ENCODE assay signal across 17 cellular contexts in the genomic region with DNA sequence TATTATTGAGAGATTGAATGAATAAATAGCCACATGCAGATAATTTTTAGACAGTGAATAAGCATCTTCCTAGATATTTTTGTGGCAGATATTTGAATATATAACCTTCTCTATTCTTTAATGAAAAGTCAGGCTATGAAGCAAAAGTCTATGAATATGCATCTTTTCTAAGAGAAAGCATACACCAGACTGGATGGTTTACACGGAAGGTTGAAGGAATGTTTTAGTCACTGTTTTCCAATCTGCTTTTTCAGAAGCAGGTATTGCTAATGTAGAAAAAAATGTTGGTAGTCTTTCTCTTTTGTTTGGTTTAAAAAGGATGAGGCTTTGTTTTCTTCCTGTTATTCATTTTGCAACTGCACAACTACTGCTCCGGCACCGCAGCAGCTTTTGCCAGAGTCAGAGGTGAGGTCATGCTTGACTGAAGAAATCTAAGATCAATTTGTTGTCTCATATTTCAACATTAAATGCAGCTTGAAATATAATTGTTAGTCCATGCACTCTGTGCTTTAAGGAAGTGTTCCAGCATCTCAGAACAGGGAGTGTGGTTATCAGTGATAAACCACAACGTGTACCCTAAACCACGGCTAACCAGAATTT.
DNase-seq lines count a peak whose midpoint lies in the region; ATAC-seq and TF ChIP-seq lines count a peak whose summit lies in the region.
"Had no signal": no experiment of that assay in that cellular context is flagged by ENCODE, and none has a peak within 500 bp of the region (broad histone marks: within the 10 kb centered on the region; RNA-seq: fewer than 3 reads in every experiment).

No MANE protein-coding gene starts in this region.

- H3K36me3 ChIP-seq in MG63: no peaks in the 10 kb centered on the region
- H3K36me3 ChIP-seq: uterus had no signal

- DNase-seq in AG10803 (ENCODE audit: low read depth) (peak; percentile 4), MG63 (peak; percentile 33), OCI-M1 (lab: John Stamatoyannopoulos, UW) (peak; percentile 30), fibroblast of peridontal ligament (ENCODE audit: extremely low read depth) (peak; percentile 21), omental fat pad (ENCODE audit: low spot score) (no peak)
- DNase-seq: activated naive CD8-positive, alpha-beta T cell treated with anti-CD3 and anti-CD28 coated beads, Interleukin-2, amount 10 ng/mL, durations not matched to agents 7 days and 5 days; AML-193; foreskin melanocyte; immature natural killer cell; psoas muscle; stimulated activated CD4-positive, alpha-beta T cell treated with anti-CD3 and anti-CD28 coated beads, Interleukin-2, amount 100 ng/mL, for 48 hours; uterus had no signal

- H3K4me3 ChIP-seq in AG10803 (ENCODE audit: low read length) (no peak overlapping the region), MG63 (no peak overlapping the region)
- H3K4me3 ChIP-seq: mucosa of descending colon, psoas muscle, uterus had no signal

- ATAC-seq in HG03442 (IDR thresholded peaks at IDR 0.05; ENCODE audit: unreplicated experiment) (no peak), HG02678 (IDR thresholded peaks at IDR 0.05; ENCODE audit: unreplicated experiment) (no peak), omental fat pad (ENCODE audit: low FRiP score) (no peak), GM18867 (IDR thresholded peaks at IDR 0.05; ENCODE audit: unreplicated experiment) (no peak)
- ATAC-seq: mucosa of descending colon; psoas muscle; stimulated activated effector memory CD8-positive, alpha-beta T cell treated with anti-CD3 and anti-CD28 coated beads, Interleukin-12 subunit alpha, Interleukin-12 subunit beta, amount 100 ng/mL, for 72 hours had no signal

- no peaks in the 10 kb centered on the region for H3K9me3 ChIP-seq in MG63
- H3K9me3 ChIP-seq: mucosa of descending colon, psoas muscle, uterus had no signal

- TF ChIP-seq CTCF in AG10803 (conservative IDR thresholded peaks at IDR 0.05; ENCODE audit: low read length) (no peak), omental fat pad (IDR thresholded peaks at IDR 0.05) (no peak)

- no peaks in the 10 kb centered on the region for H3K27me3 ChIP-seq in MG63
- H3K27me3 ChIP-seq: uterus had no signal
